ENCODE assay signal across 9 cellular contexts in the genomic region with DNA sequence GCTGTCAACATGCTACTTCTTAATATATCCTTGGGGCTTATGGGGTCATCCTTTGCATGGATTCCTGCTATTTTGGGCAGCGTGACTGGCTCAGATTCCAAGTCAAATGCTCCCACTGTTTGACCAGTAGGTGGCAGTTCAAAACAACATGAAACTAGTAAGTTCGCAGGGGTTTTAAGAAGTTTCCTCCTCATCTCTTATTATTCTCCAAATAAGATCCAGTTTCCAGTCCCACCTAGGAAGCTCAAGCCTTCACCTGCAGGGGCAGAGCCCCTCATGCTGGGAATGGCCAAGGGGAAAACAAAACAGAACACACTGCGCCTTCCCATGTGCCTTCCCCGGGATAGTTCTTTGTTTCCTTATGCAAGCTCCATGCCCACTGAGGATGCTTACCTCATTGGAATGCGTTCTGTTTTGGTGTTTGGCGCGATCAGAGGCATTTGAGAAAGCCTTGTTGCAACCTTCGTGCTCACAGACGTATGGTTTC.
DNase-seq lines count a peak whose midpoint lies in the region; ATAC-seq and TF ChIP-seq lines count a peak whose summit lies in the region.
"Had no signal": no experiment of that assay in that cellular context is flagged by ENCODE, and none has a peak within 500 bp of the region (broad histone marks: within the 10 kb centered on the region; RNA-seq: fewer than 3 reads in every experiment).

No MANE protein-coding gene starts in this region.

- TF ChIP-seq CTCF in GM12865 (IDR thresholded peaks at IDR 0.05; ENCODE audit: insufficient read depth, low read depth, low read length, missing control alignments), result peak; percentile 51

- no peaks in the 10 kb centered on the region for H3K4me1 Mint-ChIP-seq in activated T-helper 2 cell treated with anti-CD3 and anti-CD28 coated beads, Interferon-gamma antibody, Interleukin-2, Interleukin-4, amounts not matched to agents 10 μg/mL and 5 μg/mL and 100 μg/mL, durations not matched to agents 14 hours and 24 hours and 36 hours (ENCODE audit: low read depth)
- H3K4me1 Mint-ChIP-seq: activated B cell treated with CpG ODN at 0.5 μM for 24 hours had no signal

- no peaks in the 10 kb centered on the region for H3K36me3 Mint-ChIP-seq in activated T-helper 2 cell treated with anti-CD3 and anti-CD28 coated beads, Interferon-gamma antibody, Interleukin-2, Interleukin-4, amounts not matched to agents 10 μg/mL and 5 μg/mL and 100 μg/mL, durations not matched to agents 14 hours and 24 hours and 36 hours (ENCODE audit: low read depth)

- peak; percentile 24 for DNase-seq in GM12865 (ENCODE audit: low read depth)
- DNase-seq in NCI-H226, result peak; percentile 32
- peak; percentile 56 for DNase-seq in cerebellar cortex (ENCODE audit: low spot score)
- DNase-seq in left lobe of liver (ENCODE audit: low spot score), result no peak
- DNase-seq in activated T-helper 2 cell treated with anti-CD3 and anti-CD28 coated beads, Interferon-gamma antibody, Interleukin-2, Interleukin-4, amounts not matched to agents 10 μg/mL and 5 μg/mL and 100 μg/mL, durations not matched to agents 14 hours and 24 hours and 36 hours (ENCODE audit: low spot score), result no peak
- no peak for DNase-seq in activated gamma-delta T cell (lab: John Stamatoyannopoulos, UW)
- DNase-seq: activated B cell treated with CpG ODN at 0.5 μM for 24 hours had no signal

- intact Hi-C loops in activated T-helper 2 cell treated with anti-CD3 and anti-CD28 coated beads, Interferon-gamma antibody, Interleukin-2, Interleukin-4, amounts not matched to agents 10 μg/mL and 5 μg/mL and 100 μg/mL, durations not matched to agents 14 hours and 24 hours and 36 hours (cut with micrococcal nuclease), result no loop called here

- H3K27ac Mint-ChIP-seq in activated T-helper 2 cell treated with anti-CD3 and anti-CD28 coated beads, Interferon-gamma antibody, Interleukin-2, Interleukin-4, amounts not matched to agents 10 μg/mL and 5 μg/mL and 100 μg/mL, durations not matched to agents 14 hours and 24 hours and 36 hours, result no peak overlapping the region
- H3K27ac Mint-ChIP-seq: activated B cell treated with CpG ODN at 0.5 μM for 24 hours had no signal

- H3K4me3 ChIP-seq in GM12865 (ENCODE audit: low read depth, low read length), result no peak overlapping the region

- no peaks in the 10 kb centered on the region for H3K9me3 Mint-ChIP-seq in activated T-helper 2 cell treated with anti-CD3 and anti-CD28 coated beads, Interferon-gamma antibody, Interleukin-2, Interleukin-4, amounts not matched to agents 10 μg/mL and 5 μg/mL and 100 μg/mL, durations not matched to agents 14 hours and 24 hours and 36 hours
- H3K9me3 Mint-ChIP-seq: activated B cell treated with CpG ODN at 0.5 μM for 24 hours had no signal

- ATAC-seq in left lobe of liver, result peak; percentile 79
- no peak for ATAC-seq in GM18858 (IDR thresholded peaks at IDR 0.05; ENCODE audit: unreplicated experiment)
- no peak for ATAC-seq in GM21515 (IDR thresholded peaks at IDR 0.05; ENCODE audit: unreplicated experiment)

- peaks cover 5% of the 10 kb centered on the region for H3K27me3 Mint-ChIP-seq in activated T-helper 2 cell treated with anti-CD3 and anti-CD28 coated beads, Interferon-gamma antibody, Interleukin-2, Interleukin-4, amounts not matched to agents 10 μg/mL and 5 μg/mL and 100 μg/mL, durations not matched to agents 14 hours and 24 hours and 36 hours (ENCODE audit: low read depth)

- H3K4me3 Mint-ChIP-seq in activated T-helper 2 cell treated with anti-CD3 and anti-CD28 coated beads, Interferon-gamma antibody, Interleukin-2, Interleukin-4, amounts not matched to agents 10 μg/mL and 5 μg/mL and 100 μg/mL, durations not matched to agents 14 hours and 24 hours and 36 hours (ENCODE audit: low read depth), result no peak overlapping the region
- H3K4me3 Mint-ChIP-seq: activated B cell treated with CpG ODN at 0.5 μM for 24 hours had no signal

Comparison
In these comparisons a context has a peak if more than half of its experiments do, and no peak if none do; other contexts are left out.
1. DNase-seq: peak in GM12865 (single experiment), NCI-H226 (single experiment) and cerebellar cortex (single experiment); none in left lobe of liver (single experiment), activated T-helper 2 cell treated with anti-CD3 and anti-CD28 coated beads, Interferon-gamma antibody, Interleukin-2, Interleukin-4, amounts not matched to agents 10 μg/mL and 5 μg/mL and 100 μg/mL, durations not matched to agents 14 hours and 24 hours and 36 hours (single experiment) and activated gamma-delta T cell (single experiment).